ENCODE assay signal across 23 cellular contexts in genomic region chr17:57247261-57247660, GRCh38.
"Had no signal": no experiment of that assay in that cellular context is flagged by ENCODE, and none has a peak within 500 bp of the region (broad histone marks: within the 10 kb centered on the region; RNA-seq: fewer than 3 reads in every experiment).

No MANE protein-coding gene starts in this region.

- H3K36me3 ChIP-seq: colonic mucosa, esophagus squamous epithelium, gastrocnemius medialis, gastroesophageal sphincter, heart left ventricle, heart right ventricle had no signal

- H3K27ac Mint-ChIP-seq: dendritic cell treated with granulocyte-macrophage colony-stimulating factor and Interleukin-4, amounts not matched to agents 40 ng/mL and 50 ng/mL, for 4 days; effector memory CD8-positive, alpha-beta T cell; endodermal cell had no signal

- H3K4me3 ChIP-seq: colonic mucosa, coronary artery, dorsolateral prefrontal cortex, esophagus squamous epithelium, gastrocnemius medialis, gastroesophageal sphincter, heart left ventricle, heart right ventricle had no signal

- DNase-seq: colonic mucosa; cortex of kidney; dermis blood vessel endothelial cell; dorsolateral prefrontal cortex; effector CD4-positive, alpha-beta T cell; effector CD8-positive, alpha-beta T cell; effector memory CD4-positive, alpha-beta T cell; effector memory CD8-positive, alpha-beta T cell; endodermal cell; erythroblast; esophagus squamous epithelium; foreskin fibroblast; foreskin keratinocyte; foreskin melanocyte; gastrocnemius medialis; glutamatergic neuron; head of caudate nucleus; heart left ventricle; heart right ventricle had no signal

- H3K9me3 Mint-ChIP-seq: dendritic cell treated with granulocyte-macrophage colony-stimulating factor and Interleukin-4, amounts not matched to agents 40 ng/mL and 50 ng/mL, for 4 days; effector memory CD8-positive, alpha-beta T cell had no signal

- H3K4me1 Mint-ChIP-seq: endodermal cell had no signal

- H3K4me1 ChIP-seq: colonic mucosa, esophagus squamous epithelium, foreskin keratinocyte had no signal

- H3K9me3 ChIP-seq: colonic mucosa, esophagus squamous epithelium, gastrocnemius medialis, gastroesophageal sphincter had no signal

- H3K27me3 ChIP-seq: colonic mucosa, dorsolateral prefrontal cortex, foreskin keratinocyte, gastrocnemius medialis, gastroesophageal sphincter, heart right ventricle had no signal

- H3K4me3 Mint-ChIP-seq: dendritic cell treated with granulocyte-macrophage colony-stimulating factor and Interleukin-4, amounts not matched to agents 40 ng/mL and 50 ng/mL, for 4 days; effector memory CD8-positive, alpha-beta T cell; endodermal cell had no signal

- H3K27ac ChIP-seq: colonic mucosa, coronary artery, dorsolateral prefrontal cortex, epithelial cell of prostate, esophagus squamous epithelium, foreskin keratinocyte, gastrocnemius medialis, gastroesophageal sphincter, heart left ventricle, heart right ventricle had no signal
